27 cellular contexts compared by ENCODE assay signal in genomic region chr6:134982161-134982560, GRCh38.
"Had no signal": no experiment of that assay in that cellular context is flagged by ENCODE, and none has a peak within 500 bp of the region (broad histone marks: within the 10 kb centered on the region; RNA-seq: fewer than 3 reads in every experiment).

No MANE protein-coding gene starts in this region.

- H3K36me3 ChIP-seq: neural progenitor cell had no signal

- H3K4me3 Mint-ChIP-seq: memory B cell; nephron; neural progenitor cell; stimulated activated memory B cell treated with anti-CD40 and anti-IgM and Interleukin-4, amounts not matched to agents 10 μg/mL and 1 μg/mL and 100 μg/mL, for 72 hours; type B pancreatic cell had no signal

- H3K9ac ChIP-seq: neural progenitor cell had no signal

- H3K9me3 ChIP-seq: esophagus muscularis mucosa, gastroesophageal sphincter, heart left ventricle, psoas muscle, sigmoid colon, testis, tibial artery had no signal

- H3K4me1 ChIP-seq: esophagus muscularis mucosa, gastroesophageal sphincter, heart left ventricle, neural progenitor cell, psoas muscle, sigmoid colon, testis, tibial artery had no signal

- H3K79me2 ChIP-seq: hepatocyte had no signal

- H3K4me1 Mint-ChIP-seq: nephron, neural progenitor cell had no signal

- H3K4me3 ChIP-seq: coronary artery, esophagus muscularis mucosa, gastroesophageal sphincter, heart left ventricle, hepatocyte, lung, neural progenitor cell, psoas muscle, sigmoid colon, testis, tibial artery had no signal

- H3K4me2 ChIP-seq: hepatocyte, neural progenitor cell had no signal

- H3K9me3 Mint-ChIP-seq: memory B cell; nephron; neural progenitor cell; stimulated activated memory B cell treated with anti-CD40 and anti-IgM and Interleukin-4, amounts not matched to agents 10 μg/mL and 1 μg/mL and 100 μg/mL, for 72 hours; type B pancreatic cell had no signal

- H3K27me3 Mint-ChIP-seq: memory B cell; stimulated activated memory B cell treated with anti-CD40 and anti-IgM and Interleukin-4, amounts not matched to agents 10 μg/mL and 1 μg/mL and 100 μg/mL, for 72 hours; type B pancreatic cell had no signal

- FAIRE-seq: endothelial cell of umbilical vein had no signal

- DNase-seq: dermis blood vessel endothelial cell; effector memory CD4-positive, alpha-beta T cell; foreskin keratinocyte; heart left ventricle; kidney; posterior cingulate gyrus; psoas muscle; right cardiac atrium; sigmoid colon; stimulated activated CD4-positive, alpha-beta T cell treated with anti-CD3 and anti-CD28 coated beads, Interleukin-2, amount 100 ng/mL, for 24 hours; stimulated activated CD4-positive, alpha-beta T cell treated with anti-CD3 and anti-CD28 coated beads, Interleukin-4, amount 100 ng/mL, for 24 hours; stimulated activated naive CD8-positive, alpha-beta T cell treated with anti-CD3 and anti-CD28 coated beads, Interleukin-15, Interleukin-2, amounts not matched to agents 100 U/mL and 50 U/mL, for 24 hours; substantia nigra; testis; tibial artery had no signal

- H3K27ac ChIP-seq: coronary artery, esophagus muscularis mucosa, foreskin keratinocyte, gastroesophageal sphincter, heart left ventricle, hepatocyte, neural progenitor cell, psoas muscle, sigmoid colon, testis, tibial artery had no signal

- H2AFZ ChIP-seq: hepatocyte, neural progenitor cell had no signal

- ATAC-seq: foreskin keratinocyte; gastroesophageal sphincter; heart left ventricle; left lobe of liver; psoas muscle; right cardiac atrium; stimulated activated memory B cell treated with anti-CD40 and anti-IgM and Interleukin-4, amounts not matched to agents 10 μg/mL and 1 μg/mL and 100 μg/mL, for 72 hours; stimulated activated naive CD8-positive, alpha-beta T cell treated with anti-CD3 and anti-CD28 coated beads, Interleukin-15, Interleukin-2, amounts not matched to agents 100 U/mL and 50 U/mL, for 24 hours had no signal

- H3K27ac Mint-ChIP-seq: nephron; neural progenitor cell; stimulated activated memory B cell treated with anti-CD40 and anti-IgM and Interleukin-4, amounts not matched to agents 10 μg/mL and 1 μg/mL and 100 μg/mL, for 72 hours; type B pancreatic cell had no signal

- H3K27me3 ChIP-seq: esophagus muscularis mucosa, foreskin keratinocyte, gastroesophageal sphincter, heart left ventricle, hepatocyte, neural progenitor cell, sigmoid colon, testis, tibial artery had no signal
